ENCODE assay signal across 3 cellular contexts in genomic region chr4:156243015-156243414, GRCh38.
A peak's percentile ranks its signal among the peaks of the same experiment; 100 is the strongest.
TF ChIP-seq lines count a peak whose summit lies in the region.

No MANE protein-coding gene starts in this region.

TF ChIP-seq in A549, 52 proteins besides CTCF, POLR2A, EP300 and RAD21:
- TF ChIP-seq E2F6 (IDR thresholded peaks at IDR 0.05; ENCODE audit: borderline replicate concordance, low read depth) (no peak), MAFK (IDR thresholded peaks at IDR 0.05; ENCODE audit: partially characterized antibody) (peak; percentile 71)

TF ChIP-seq in IMR-90, 13 proteins besides CTCF, POLR2A, EP300 and RAD21:
- TF ChIP-seq CEBPB (IDR thresholded peaks at IDR 0.05; ENCODE audit: low read depth, low read length) (no peak), USF2 (IDR thresholded peaks at IDR 0.05; ENCODE audit: low read depth, low read length) (no peak), ELK1 (IDR thresholded peaks at IDR 0.05; ENCODE audit: borderline replicate concordance, low read depth, low read length) (no peak), RCOR1 (IDR thresholded peaks at IDR 0.05; ENCODE audit: insufficient replicate concordance, low read length) (no peak), MAFK (IDR thresholded peaks at IDR 0.05; ENCODE audit: low read depth, low read length) (peak; percentile 90), MAZ (IDR thresholded peaks at IDR 0.05; ENCODE audit: borderline replicate concordance, low read depth, low read length) (no peak)
TF ChIP-seq in IMR-90: peak in this region for 1.

TF ChIP-seq in H1, 55 proteins besides CTCF, POLR2A, EP300 and RAD21:
- TF ChIP-seq PHF8 (conservative IDR thresholded peaks at IDR 0.05; ENCODE audit: low read depth, low read length) (no peak), MAFK (IDR thresholded peaks at IDR 0.05; ENCODE audit: low read depth, low read length) (peak; percentile 66), JUND (IDR thresholded peaks at IDR 0.05; ENCODE audit: low read length) (no peak), YY1 (IDR thresholded peaks at IDR 0.05; ENCODE audit: low read depth, low read length) (no peak)
TF ChIP-seq in H1: peak in this region for 1.
